In the genomic region with DNA sequence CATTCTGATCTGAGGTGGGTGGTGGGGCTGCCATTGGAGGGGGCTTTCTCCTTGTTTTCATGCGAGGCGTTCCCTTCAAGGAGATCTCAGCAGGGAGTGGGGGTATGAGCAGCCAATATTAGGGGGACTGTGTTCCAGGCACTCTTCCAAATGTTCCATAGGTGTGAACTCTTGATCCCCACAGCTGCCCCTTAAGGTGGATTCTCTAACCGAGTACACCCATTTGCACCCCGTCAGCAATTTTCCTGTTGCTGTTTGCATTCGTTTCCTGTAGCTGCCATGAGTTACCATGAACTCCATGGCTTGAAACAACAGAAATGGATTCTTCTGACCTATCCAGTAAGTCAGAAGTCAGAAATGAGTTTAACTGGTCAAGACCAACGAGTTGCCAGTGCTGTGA, we compare ENCODE assay signal across 1 cellular context.
TF ChIP-seq lines count a peak whose summit lies in the region.

No MANE protein-coding gene starts in this region.

TF ChIP-seq in IMR-90, 13 proteins besides CTCF, POLR2A, EP300 and RAD21:
- TF ChIP-seq CHD1 (IDR thresholded peaks at IDR 0.05; ENCODE audit: low read depth, low read length) (no peak), MAFK (IDR thresholded peaks at IDR 0.05; ENCODE audit: low read depth, low read length) (peak; percentile 71)
